In genomic region chr3:9760779-9761505, GRCh38 we compare ENCODE assay signal across 28 cellular contexts.
"Had no signal": no experiment of that assay in that cellular context is flagged by ENCODE, and none has a peak within 500 bp of the region (broad histone marks: within the 10 kb centered on the region; RNA-seq: fewer than 3 reads in every experiment).

No MANE protein-coding gene starts in this region.

- H3K4me3 Mint-ChIP-seq: activated CD4-positive, alpha-beta memory T cell treated with anti-CD3 and anti-CD28 coated beads, Interleukin-2, amount 10 ng/mL, durations not matched to agents 7 days and 5 days; activated CD4-positive, alpha-beta T cell treated with anti-CD3 and anti-CD28 coated beads, Interleukin-2, amount 10 ng/mL, durations not matched to agents 24 days and 14 days; activated T-cell treated with anti-CD3 and anti-CD28 coated beads, Interleukin-2, amount 50 U/mL, for 4 hours; immature natural killer cell; mesothelial cell of epicardium; T-helper 1 cell treated with Interleukin-12 subunit alpha and Interleukin-12 subunit beta and Interleukin-4 antibody, amounts not matched to agents 30 μg/mL and 1 μg/mL, for 36 hours had no signal

- H3K4me3 ChIP-seq: esophagus muscularis mucosa, heart left ventricle, right atrium auricular region, testis, transverse colon had no signal

- H3K27me3 Mint-ChIP-seq: activated CD4-positive, alpha-beta memory T cell treated with anti-CD3 and anti-CD28 coated beads, Interleukin-2, amount 10 ng/mL, durations not matched to agents 7 days and 5 days; activated CD4-positive, alpha-beta T cell treated with anti-CD3 and anti-CD28 coated beads, Interleukin-2, amount 10 ng/mL, durations not matched to agents 24 days and 14 days; naive B cell had no signal

- ATAC-seq: activated CD4-positive, CD25-positive, alpha-beta regulatory T cell treated with anti-CD3 and anti-CD28 coated beads, Interleukin-2, amount 50 U/mL, for 24 hours; activated T-cell treated with anti-CD3 and anti-CD28 coated beads, Interleukin-2, amount 50 U/mL, for 4 hours; foreskin keratinocyte; heart left ventricle; left colon; stimulated activated naive CD8-positive, alpha-beta T cell treated with anti-CD3 and anti-CD28 coated beads, Interleukin-15, Interleukin-2, amounts not matched to agents 100 U/mL and 50 U/mL, for 24 hours had no signal

- DNase-seq: activated CD4-positive, alpha-beta memory T cell treated with anti-CD3 and anti-CD28 coated beads, Interleukin-2, amount 10 ng/mL, durations not matched to agents 7 days and 5 days; activated CD4-positive, alpha-beta T cell treated with anti-CD3 and anti-CD28 coated beads, Interleukin-2, amount 10 ng/mL, durations not matched to agents 24 days and 14 days; activated CD8-positive, alpha-beta memory T cell treated with anti-CD3 and anti-CD28 coated beads, Interleukin-2, amount 50 U/mL, for 48 hours; activated naive CD4-positive, alpha-beta T cell; activated T-cell treated with anti-CD3 and anti-CD28 coated beads, Interleukin-2, amount 50 U/mL, for 4 hours; amygdala; caudate nucleus; foreskin keratinocyte; heart left ventricle; hypothalamus; immature natural killer cell; kidney; left colon; naive B cell; nucleus accumbens; stimulated activated CD4-positive, alpha-beta T cell treated with anti-CD3 and anti-CD28 coated beads, Interleukin-15, amount 100 ng/mL, for 24 hours; stimulated activated CD4-positive, alpha-beta T cell treated with anti-CD3 and anti-CD28 coated beads, Interleukin-2, amount 100 ng/mL, for 24 hours; stimulated activated naive CD8-positive, alpha-beta T cell treated with anti-CD3 and anti-CD28 coated beads, Interleukin-15, Interleukin-2, amounts not matched to agents 100 U/mL and 50 U/mL, for 24 hours; T1000; testis; transverse colon; WERI-Rb-1 had no signal

- H3K27ac ChIP-seq: esophagus muscularis mucosa, foreskin keratinocyte, heart left ventricle, parathyroid adenoma, right atrium auricular region, testis, transverse colon, WERI-Rb-1 had no signal

- H3K27ac Mint-ChIP-seq: activated CD4-positive, alpha-beta memory T cell treated with anti-CD3 and anti-CD28 coated beads, Interleukin-2, amount 10 ng/mL, durations not matched to agents 7 days and 5 days; activated CD4-positive, alpha-beta T cell treated with anti-CD3 and anti-CD28 coated beads, Interleukin-2, amount 10 ng/mL, durations not matched to agents 24 days and 14 days; mesothelial cell of epicardium; T-helper 1 cell treated with Interleukin-12 subunit alpha and Interleukin-12 subunit beta and Interleukin-4 antibody, amounts not matched to agents 30 μg/mL and 1 μg/mL, for 36 hours had no signal

- H3K9me3 ChIP-seq: esophagus muscularis mucosa, heart left ventricle, right atrium auricular region, testis, transverse colon had no signal

- H3K4me1 Mint-ChIP-seq: mesothelial cell of epicardium had no signal

- H3K9me3 Mint-ChIP-seq: activated CD4-positive, alpha-beta memory T cell treated with anti-CD3 and anti-CD28 coated beads, Interleukin-2, amount 10 ng/mL, durations not matched to agents 7 days and 5 days; activated CD4-positive, alpha-beta T cell treated with anti-CD3 and anti-CD28 coated beads, Interleukin-2, amount 10 ng/mL, durations not matched to agents 24 days and 14 days; activated T-cell treated with anti-CD3 and anti-CD28 coated beads, Interleukin-2, amount 50 U/mL, for 4 hours; immature natural killer cell; mesothelial cell of epicardium; naive B cell; T-helper 1 cell treated with Interleukin-12 subunit alpha and Interleukin-12 subunit beta and Interleukin-4 antibody, amounts not matched to agents 30 μg/mL and 1 μg/mL, for 36 hours had no signal
